Comparison of ENCODE assay signal across 28 cellular contexts in the genomic region with DNA sequence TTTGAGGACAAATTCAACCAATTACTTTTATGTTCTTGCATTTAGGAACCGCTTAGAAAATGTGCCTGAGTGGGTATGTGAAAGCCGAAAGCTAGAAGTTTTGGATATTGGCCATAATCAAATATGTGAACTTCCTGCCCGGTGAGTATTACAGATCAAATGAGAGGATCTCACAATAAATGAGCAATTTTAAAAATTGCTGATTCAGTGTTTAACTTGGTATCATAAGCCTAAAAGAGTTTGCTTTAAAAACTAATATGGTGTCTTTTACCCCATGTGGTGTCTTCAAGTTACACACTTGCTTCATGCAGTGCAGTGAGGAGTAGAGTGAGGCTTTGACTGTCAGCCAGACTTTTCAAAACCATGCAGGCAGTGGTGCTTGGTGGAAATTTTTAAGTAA.
DNase-seq lines count a peak whose midpoint lies in the region; ATAC-seq and TF ChIP-seq lines count a peak whose summit lies in the region.
"Had no signal": no experiment of that assay in that cellular context is flagged by ENCODE, and none has a peak within 500 bp of the region (broad histone marks: within the 10 kb centered on the region; RNA-seq: fewer than 3 reads in every experiment).

No MANE protein-coding gene starts in this region.

- peak overlapping the region; percentile 50 for H3K27ac ChIP-seq in angular gyrus (ENCODE audit: low read depth, low read length)
- H3K27ac ChIP-seq: C4-2B, SJSA1 had no signal

- H3K9me3 Mint-ChIP-seq in immature natural killer cell: no peaks in the 10 kb centered on the region
- H3K9me3 Mint-ChIP-seq: CD8-positive, alpha-beta T cell had no signal

- H3K27me3 Mint-ChIP-seq in immature natural killer cell (ENCODE audit: low read depth in 3 of 3): peaks cover 0 to 5% (median 0%) of the 10 kb centered on the region in 3 donors
- H3K27me3 Mint-ChIP-seq: B cell had no signal

- H3K4me1 Mint-ChIP-seq in immature natural killer cell: no peaks in the 10 kb centered on the region

- no peak for ATAC-seq in GM18498 (IDR thresholded peaks at IDR 0.05; ENCODE audit: unreplicated experiment)
- ATAC-seq: CD8-positive, alpha-beta T cell; HCT116; PC-3 had no signal

- no peak for TF ChIP-seq CTCF in choroid plexus epithelial cell (conservative IDR thresholded peaks at IDR 0.05; ENCODE audit: low read depth, low read length)

- DNase-seq in choroid plexus epithelial cell (ENCODE audit: low read depth) (peak; percentile 68), smooth muscle cell of the brain vasculature (ENCODE audit: low read depth, low spot score) (peak; percentile 37), hepatic stellate cell (ENCODE audit: low spot score) (no peak), immature natural killer cell (no peak), cerebellar nuclear complex (lab: John Stamatoyannopoulos, UW) (no peak)
- DNase-seq: Caco-2; CD8-positive, alpha-beta T cell; DMS 273 treated with DMSO at 0.1 percent for 48 hours; DMS79; EL; GDM1; KBM-7; NCI-H1105 treated with DMSO at 0.1 percent for 48 hours; NCI-H146; NCI-H1930; NCI-H2107; NCI-H524 treated with DMSO at 0.1 percent for 48 hours; NCI-H774; PC-3; Right ventricle myocardium superior; RPMI8226 had no signal

- peaks cover under 1 to 8% (median 6%) of the 10 kb centered on the region in 3 donors for H3K36me3 Mint-ChIP-seq in immature natural killer cell

- no peak overlapping the region for H3K4me3 ChIP-seq in choroid plexus epithelial cell (ENCODE audit: low read depth, low read length)
- H3K4me3 ChIP-seq: GM12878, SJSA1 had no signal

- H3K27ac Mint-ChIP-seq in immature natural killer cell: no peak overlapping the region
- H3K27ac Mint-ChIP-seq: B cell; CD8-positive, alpha-beta T cell had no signal

- no peak overlapping the region for H3K4me3 Mint-ChIP-seq in immature natural killer cell
- H3K4me3 Mint-ChIP-seq: B cell; CD8-positive, alpha-beta T cell had no signal

Comparison
In these comparisons a context has a peak if more than half of its experiments do, and no peak if none do; other contexts are left out.
1. DNase-seq: peak in choroid plexus epithelial cell (single experiment) and smooth muscle cell of the brain vasculature (single experiment); none in hepatic stellate cell (single experiment), immature natural killer cell (0 of 3) and cerebellar nuclear complex (0 of 2).